ENCODE assay signal across 21 cellular contexts in genomic region chr10:19946245-19946644, GRCh38.
"Had no signal": no experiment of that assay in that cellular context is flagged by ENCODE, and none has a peak within 500 bp of the region (broad histone marks: within the 10 kb centered on the region; RNA-seq: fewer than 3 reads in every experiment).

No MANE protein-coding gene starts in this region.

- H3K4me1 ChIP-seq: pancreas, prostate gland had no signal

- H3K27me3 ChIP-seq: dorsolateral prefrontal cortex, left lung, pancreas had no signal

- DNase-seq: activated B cell treated with CpG ODN at 0.5 μM for 24 hours; activated CD4-positive, alpha-beta T cell treated with anti-CD3 and anti-CD28 coated beads, Interleukin-2, amount 50 U/mL, for 1 hour; activated CD8-positive, alpha-beta T cell treated with anti-CD3 and anti-CD28 coated beads for 36 hours; activated naive CD8-positive, alpha-beta T cell treated with anti-CD3 and anti-CD28 coated beads, Interleukin-2, amount 50 U/mL, for 24 hours; activated T-cell treated with anti-CD3 and anti-CD28 coated beads, Interleukin-2, amount 50 U/mL, for 48 hours; dorsolateral prefrontal cortex; effector memory CD4-positive, alpha-beta T cell; erythroblast; head of caudate nucleus; kidney glomerular epithelial cell; left lung; mucosa of descending colon; pancreas; retina; stimulated activated CD4-positive, alpha-beta T cell treated with anti-CD3 and anti-CD28 coated beads, Interleukin-15, amount 100 ng/mL, for 24 hours; stimulated activated CD4-positive, alpha-beta T cell treated with anti-CD3 and anti-CD28 coated beads, Interleukin-2, amount 100 ng/mL, for 24 hours; stimulated activated naive CD4-positive, alpha-beta T cell; T-helper 17 cell; T1000 had no signal

- H3K36me3 ChIP-seq: left lung, pancreas, prostate gland had no signal

- ATAC-seq: activated CD8-positive, alpha-beta T cell treated with anti-CD3 and anti-CD28 coated beads for 36 hours; activated naive CD8-positive, alpha-beta T cell treated with anti-CD3 and anti-CD28 coated beads, Interleukin-2, amount 50 U/mL, for 24 hours; mucosa of descending colon; natural killer cell treated with Interleukin-12 subunit alpha and Interleukin-12 subunit beta and Interleukin-15 and Interleukin-18, amount 100 ng/mL, for 72 hours; pancreas; T-helper 17 cell had no signal

- H3K27ac ChIP-seq: left lung, pancreas had no signal

- H3K4me3 ChIP-seq: dorsolateral prefrontal cortex, left lung, mucosa of descending colon, pancreas, prostate gland had no signal

- H3K9me3 ChIP-seq: left lung, mucosa of descending colon, pancreas, prostate gland had no signal
